Comparison of ENCODE assay signal across 15 cellular contexts in genomic region chrX:107562482-107562881, GRCh38.
DNase-seq lines count a peak whose midpoint lies in the region; ATAC-seq and TF ChIP-seq lines count a peak whose summit lies in the region.
"Had no signal": no experiment of that assay in that cellular context is flagged by ENCODE, and none has a peak within 500 bp of the region (broad histone marks: within the 10 kb centered on the region; RNA-seq: fewer than 3 reads in every experiment).

No MANE protein-coding gene starts in this region.

- H3K36me3 ChIP-seq in HUES6 (ENCODE audit: control insufficient read depth, insufficient read depth, low read length), result no peaks in the 10 kb centered on the region
- no peaks in the 10 kb centered on the region for H3K36me3 ChIP-seq in kidney epithelial cell (ENCODE audit: control insufficient read depth, insufficient read depth, low read length)
- no peaks in the 10 kb centered on the region for H3K36me3 ChIP-seq in tibial artery
- H3K36me3 ChIP-seq: BE2C had no signal

- H3K9me3 ChIP-seq in HUES6 (ENCODE audit: control insufficient read depth, insufficient read depth, low read depth, low read length), result no peaks in the 10 kb centered on the region
- no peaks in the 10 kb centered on the region for H3K9me3 ChIP-seq in tibial artery
- H3K9me3 ChIP-seq: BE2C, body of pancreas had no signal

- in situ Hi-C loops in astrocyte of the spinal cord (cut with HindIII; ENCODE audit: low sequenced_read_pairs), result no loop called here

- intact Hi-C loops in tibial artery (cut with DNase I; ENCODE audit: low total_unique reads), result no loop called here

- no peak overlapping the region for H3K4me3 ChIP-seq in HUES6 (ENCODE audit: low read depth, low read length)
- H3K4me3 ChIP-seq in astrocyte of the spinal cord (ENCODE audit: low read depth, low read length), result no peak overlapping the region
- no peak overlapping the region for H3K4me3 ChIP-seq in kidney epithelial cell (ENCODE audit: low read depth, low read length)
- H3K4me3 ChIP-seq in tibial artery, result no peak overlapping the region
- H3K4me3 ChIP-seq: body of pancreas had no signal

- DNase-seq in AG08395 (ENCODE audit: low spot score) (peak; percentile 82), astrocyte of the spinal cord (ENCODE audit: low read depth, low spot score) (peak; percentile 76), kidney epithelial cell (ENCODE audit: low read depth) (peak; percentile 70), caudate nucleus (lab: John Stamatoyannopoulos, UW) (no peak), tibial artery (no peak)
- DNase-seq: activated CD4-positive, alpha-beta T cell treated with anti-CD3 and anti-CD28 coated beads, Interleukin-2, amount 50 U/mL, for 1 hour; BE2C; body of pancreas; DMS79 treated with DMSO at 0.1 percent for 48 hours; NCI-H2081; stimulated activated CD4-positive, alpha-beta T cell treated with anti-CD3 and anti-CD28 coated beads, Interleukin-2, amount 100 ng/mL, for 48 hours; stimulated activated naive B cell treated with anti-CD40 and anti-IgM and Interleukin-4, amounts not matched to agents 10 μg/mL and 1 μg/mL and 100 μg/mL, for 72 hours had no signal

- H3K27ac ChIP-seq in HUES6 (ENCODE audit: low read depth, low read length), result peak overlapping the region; percentile 84; the same call in 1 of the 2 replicates
- no peak overlapping the region for H3K27ac ChIP-seq in caudate nucleus (ENCODE audit: low read depth, low read length)
- H3K27ac ChIP-seq in tibial artery, result no peak overlapping the region
- H3K27ac ChIP-seq: body of pancreas had no signal

- no peak for ATAC-seq in HG03097 (IDR thresholded peaks at IDR 0.05; ENCODE audit: low FRiP score, unreplicated experiment)
- no peak for ATAC-seq in GM18861 (IDR thresholded peaks at IDR 0.05; ENCODE audit: unreplicated experiment)
- ATAC-seq: body of pancreas; stimulated activated naive B cell treated with anti-CD40 and anti-IgM and Interleukin-4, amounts not matched to agents 10 μg/mL and 1 μg/mL and 100 μg/mL, for 72 hours had no signal

- TF ChIP-seq CTCF in astrocyte of the spinal cord (IDR thresholded peaks at IDR 0.05; ENCODE audit: low read depth, low read length) (no peak), kidney epithelial cell (IDR thresholded peaks at IDR 0.05; ENCODE audit: insufficient read depth, low read length, poor library complexity, severe bottlenecking) (no peak), tibial artery (IDR thresholded peaks at IDR 0.05) (no peak)

- H3K9ac ChIP-seq in HUES6 (ENCODE audit: low read length), result peak overlapping the region; percentile 67

- H3K4me1 ChIP-seq in HUES6 (ENCODE audit: control insufficient read depth, insufficient read depth, low read length) (peaks cover 74% of the 10 kb centered on the region), tibial artery (no peaks in the 10 kb centered on the region)
- H3K4me1 ChIP-seq: BE2C had no signal

- no peaks in the 10 kb centered on the region; the same call in 1 of the 2 replicates for H3K27me3 ChIP-seq in HUES6 (ENCODE audit: control insufficient read depth, insufficient read depth, low read length)
- no peaks in the 10 kb centered on the region for H3K27me3 ChIP-seq in kidney epithelial cell (ENCODE audit: control insufficient read depth, insufficient read depth, low read length)
- no peaks in the 10 kb centered on the region for H3K27me3 ChIP-seq in tibial artery
- H3K27me3 ChIP-seq: BE2C, body of pancreas had no signal

Comparison
In these comparisons a context has a peak if more than half of its experiments do, and no peak if none do; other contexts are left out.
1. DNase-seq: peak in AG08395 (single experiment), astrocyte of the spinal cord (single experiment) and kidney epithelial cell (single experiment); none in caudate nucleus (0 of 61) and tibial artery (0 of 2).